ENCODE assay signal across 1 cellular context in the genomic region with DNA sequence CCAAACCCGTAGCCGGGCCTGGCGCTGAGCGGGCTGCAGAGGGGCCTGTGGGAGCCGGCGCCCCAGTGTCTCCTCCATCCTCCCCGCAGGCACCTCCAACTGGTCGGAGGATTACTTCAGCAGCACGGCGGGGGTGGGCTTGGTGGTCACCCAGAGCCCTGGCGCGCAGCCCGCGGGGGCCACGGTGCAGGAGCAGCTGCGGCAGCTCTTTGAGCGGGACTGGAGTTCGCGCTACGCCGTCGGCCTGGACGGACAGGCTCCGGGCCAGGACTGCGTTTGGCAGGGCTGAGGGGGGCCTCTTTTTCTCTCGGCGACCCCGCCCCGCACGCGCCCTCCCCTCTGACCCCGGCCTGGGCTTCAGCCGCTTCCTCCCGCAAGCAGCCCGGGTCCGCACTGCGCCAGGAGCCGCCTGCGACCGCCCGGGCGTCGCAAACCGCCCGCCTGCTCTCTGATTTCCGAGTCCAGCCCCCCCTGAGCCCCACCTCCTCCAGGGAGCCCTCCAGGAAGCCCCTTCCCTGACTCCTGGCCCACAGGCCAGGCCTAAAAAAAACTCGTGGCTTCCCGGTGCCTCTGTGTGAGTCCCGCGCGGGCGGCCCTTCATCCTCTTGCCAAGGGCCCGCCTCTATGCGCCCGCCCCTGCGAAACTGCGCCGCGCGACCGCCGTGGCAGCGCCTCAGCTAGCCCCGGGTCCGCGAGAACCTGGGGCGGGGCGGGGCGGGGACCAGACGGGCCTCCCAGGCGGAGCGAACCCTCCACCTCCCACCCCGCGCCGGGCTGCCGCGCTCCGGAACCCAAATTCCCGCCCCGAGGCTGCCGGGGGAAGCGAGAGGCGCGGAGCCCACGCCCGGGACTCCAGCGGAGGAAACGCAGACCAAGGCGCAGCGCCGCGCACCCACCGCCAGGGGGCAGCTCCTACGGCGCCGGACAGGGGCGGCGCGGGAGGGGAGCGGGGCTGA.
TF ChIP-seq lines count a peak whose summit lies in the region.

No MANE protein-coding gene starts in this region.

TF ChIP-seq in K562, 482 proteins besides CTCF, POLR2A, EP300 and RAD21 (continued from another document and continues in another):
- TF ChIP-seq, protein P1, sequence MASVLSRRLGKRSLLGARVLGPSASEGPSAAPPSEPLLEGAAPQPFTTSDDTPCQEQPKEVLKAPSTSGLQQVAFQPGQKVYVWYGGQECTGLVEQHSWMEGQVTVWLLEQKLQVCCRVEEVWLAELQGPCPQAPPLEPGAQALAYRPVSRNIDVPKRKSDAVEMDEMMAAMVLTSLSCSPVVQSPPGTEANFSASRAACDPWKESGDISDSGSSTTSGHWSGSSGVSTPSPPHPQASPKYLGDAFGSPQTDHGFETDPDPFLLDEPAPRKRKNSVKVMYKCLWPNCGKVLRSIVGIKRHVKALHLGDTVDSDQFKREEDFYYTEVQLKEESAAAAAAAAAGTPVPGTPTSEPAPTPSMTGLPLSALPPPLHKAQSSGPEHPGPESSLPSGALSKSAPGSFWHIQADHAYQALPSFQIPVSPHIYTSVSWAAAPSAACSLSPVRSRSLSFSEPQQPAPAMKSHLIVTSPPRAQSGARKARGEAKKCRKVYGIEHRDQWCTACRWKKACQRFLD (CRISPR knock-in tag; IDR thresholded peaks at IDR 0.05): no peak
- TF ChIP-seq TRIM24 (IDR thresholded peaks at IDR 0.05) (peak in 1 of 2 experiments; percentile 76; a peak in 2 of 4 replicates), POLR2G (IDR thresholded peaks at IDR 0.05; ENCODE audit: low read depth, low read length) (peak; percentile 73), SLC30A9 (CRISPR knock-in tag; IDR thresholded peaks at IDR 0.05) (no peak), EP400 (IDR thresholded peaks at IDR 0.05) (no peak), SRF (CRISPR knock-in tag; IDR thresholded peaks at IDR 0.05) (peak in 1 of 2 experiments; percentile 18; a peak in 1 of 4 replicates), NCOA1 (IDR thresholded peaks at IDR 0.05; ENCODE audit: low read depth) (peak; percentile 61; the same call in 1 of the 2 replicates), ZNF174 (CRISPR knock-in tag; IDR thresholded peaks at IDR 0.05) (no peak), MYC (IDR thresholded peaks at IDR 0.05; ENCODE audit: low read depth, low read length) (peak; percentile 38; the same call in 1 of the 2 replicates), MYC (CRISPR knock-in tag; IDR thresholded peaks at IDR 0.05; ENCODE audit: borderline replicate concordance, low read depth) (no peak), TBP (optimal IDR thresholded peaks at IDR 0.05; ENCODE audit: low read depth, low read length) (peak; percentile 29), CAMTA2 (CRISPR knock-in tag; conservative IDR thresholded peaks at IDR 0.05) (no peak), RB1 (IDR thresholded peaks at IDR 0.05; ENCODE audit: low read depth) (peak; percentile 72; the same call in 1 of the 2 replicates), FOXK2 (conservative IDR thresholded peaks at IDR 0.05 in 1 of 2, IDR thresholded peaks at IDR 0.05 in 1 of 2; ENCODE audit: low read depth in 2 of 2) (no peak), CXXC5 (CRISPR knock-in tag; IDR thresholded peaks at IDR 0.05) (peak; percentile 63), ZNF347 (CRISPR knock-in tag; IDR thresholded peaks at IDR 0.05; ENCODE audit: low read depth) (no peak), FOXA3 (CRISPR knock-in tag; conservative IDR thresholded peaks at IDR 0.05 in 1 of 2, IDR thresholded peaks at IDR 0.05 in 1 of 2) (no peak), NFIC (IDR thresholded peaks at IDR 0.05) (peak; percentile 15; the same call in 1 of the 2 replicates), POLR3G (IDR thresholded peaks at IDR 0.05; ENCODE audit: extremely low read depth, insufficient read length, insufficient replicate concordance) (no peak), NRF1 (conservative IDR thresholded peaks at IDR 0.05 in 1 of 2, IDR thresholded peaks at IDR 0.05 in 1 of 2) (peak; percentile 11 to 23; a peak in 1 of 4 replicates), ZNF717 (CRISPR knock-in tag; IDR thresholded peaks at IDR 0.05) (no peak), CREM (IDR thresholded peaks at IDR 0.05; ENCODE audit: low read depth) (peak; percentile 52; the same call in 1 of the 2 replicates), ZNF76 (CRISPR knock-in tag; IDR thresholded peaks at IDR 0.05; ENCODE audit: borderline replicate concordance) (no peak), HNRNPL (IDR thresholded peaks at IDR 0.05; ENCODE audit: low read depth, low read length) (no peak), ZFP36 (IDR thresholded peaks at IDR 0.05; ENCODE audit: low read depth, low read length, partially characterized antibody) (peak; percentile 94), CTBP1 (IDR thresholded peaks at IDR 0.05; ENCODE audit: borderline replicate concordance) (peak; percentile 48), PCBP2 (IDR thresholded peaks at IDR 0.05; ENCODE audit: low read depth, low read length, poor library complexity, severe bottlenecking) (no peak), ZNF668 (CRISPR knock-in tag; IDR thresholded peaks at IDR 0.05) (no peak), ZBTB7A (IDR thresholded peaks at IDR 0.05; ENCODE audit: borderline replicate concordance, control insufficient read depth, low read depth, low read length) (peak; percentile 64; the same call in 1 of the 2 replicates), ZEB2 (IDR thresholded peaks at IDR 0.05) (peak; percentile 75; the same call in 1 of the 2 replicates), ZFX (CRISPR knock-in tag; IDR thresholded peaks at IDR 0.05) (no peak), RCOR1 (IDR thresholded peaks at IDR 0.05; ENCODE audit: borderline replicate concordance in 1 of 2, low read depth in 2 of 2, low read length in 2 of 2) (peak in 1 of 2 experiments; percentile 52; a peak in 1 of 4 replicates)
- TF ChIP-seq, protein P2, sequence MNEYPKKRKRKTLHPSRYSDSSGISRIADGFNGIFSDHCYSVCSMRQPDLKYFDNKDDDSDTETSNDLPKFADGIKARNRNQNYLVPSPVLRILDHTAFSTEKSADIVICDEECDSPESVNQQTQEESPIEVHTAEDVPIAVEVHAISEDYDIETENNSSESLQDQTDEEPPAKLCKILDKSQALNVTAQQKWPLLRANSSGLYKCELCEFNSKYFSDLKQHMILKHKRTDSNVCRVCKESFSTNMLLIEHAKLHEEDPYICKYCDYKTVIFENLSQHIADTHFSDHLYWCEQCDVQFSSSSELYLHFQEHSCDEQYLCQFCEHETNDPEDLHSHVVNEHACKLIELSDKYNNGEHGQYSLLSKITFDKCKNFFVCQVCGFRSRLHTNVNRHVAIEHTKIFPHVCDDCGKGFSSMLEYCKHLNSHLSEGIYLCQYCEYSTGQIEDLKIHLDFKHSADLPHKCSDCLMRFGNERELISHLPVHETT (CRISPR knock-in tag; conservative IDR thresholded peaks at IDR 0.05 in 1 of 2, IDR thresholded peaks at IDR 0.05 in 1 of 2): 0 out of 4 replicates have a peak, but pooled peaks of 1 of the 2 experiments have one; percentile 42
- TF ChIP-seq, protein P3, sequence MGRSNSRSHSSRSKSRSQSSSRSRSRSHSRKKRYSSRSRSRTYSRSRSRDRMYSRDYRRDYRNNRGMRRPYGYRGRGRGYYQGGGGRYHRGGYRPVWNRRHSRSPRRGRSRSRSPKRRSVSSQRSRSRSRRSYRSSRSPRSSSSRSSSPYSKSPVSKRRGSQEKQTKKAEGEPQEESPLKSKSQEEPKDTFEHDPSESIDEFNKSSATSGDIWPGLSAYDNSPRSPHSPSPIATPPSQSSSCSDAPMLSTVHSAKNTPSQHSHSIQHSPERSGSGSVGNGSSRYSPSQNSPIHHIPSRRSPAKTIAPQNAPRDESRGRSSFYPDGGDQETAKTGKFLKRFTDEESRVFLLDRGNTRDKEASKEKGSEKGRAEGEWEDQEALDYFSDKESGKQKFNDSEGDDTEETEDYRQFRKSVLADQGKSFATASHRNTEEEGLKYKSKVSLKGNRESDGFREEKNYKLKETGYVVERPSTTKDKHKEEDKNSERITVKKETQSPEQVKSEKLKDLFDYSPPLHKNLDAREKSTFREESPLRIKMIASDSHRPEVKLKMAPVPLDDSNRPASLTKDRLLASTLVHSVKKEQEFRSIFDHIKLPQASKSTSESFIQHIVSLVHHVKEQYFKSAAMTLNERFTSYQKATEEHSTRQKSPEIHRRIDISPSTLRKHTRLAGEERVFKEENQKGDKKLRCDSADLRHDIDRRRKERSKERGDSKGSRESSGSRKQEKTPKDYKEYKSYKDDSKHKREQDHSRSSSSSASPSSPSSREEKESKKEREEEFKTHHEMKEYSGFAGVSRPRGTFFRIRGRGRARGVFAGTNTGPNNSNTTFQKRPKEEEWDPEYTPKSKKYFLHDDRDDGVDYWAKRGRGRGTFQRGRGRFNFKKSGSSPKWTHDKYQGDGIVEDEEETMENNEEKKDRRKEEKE (IDR thresholded peaks at IDR 0.05; ENCODE audit: borderline replicate concordance in 1 of 2, control insufficient read depth in 1 of 2, low read depth in 2 of 2, low read length in 1 of 2): 0 out of 4 replicates have a peak, but pooled peaks of 1 of the 2 experiments have one; percentile 48
- TF ChIP-seq, protein P4, sequence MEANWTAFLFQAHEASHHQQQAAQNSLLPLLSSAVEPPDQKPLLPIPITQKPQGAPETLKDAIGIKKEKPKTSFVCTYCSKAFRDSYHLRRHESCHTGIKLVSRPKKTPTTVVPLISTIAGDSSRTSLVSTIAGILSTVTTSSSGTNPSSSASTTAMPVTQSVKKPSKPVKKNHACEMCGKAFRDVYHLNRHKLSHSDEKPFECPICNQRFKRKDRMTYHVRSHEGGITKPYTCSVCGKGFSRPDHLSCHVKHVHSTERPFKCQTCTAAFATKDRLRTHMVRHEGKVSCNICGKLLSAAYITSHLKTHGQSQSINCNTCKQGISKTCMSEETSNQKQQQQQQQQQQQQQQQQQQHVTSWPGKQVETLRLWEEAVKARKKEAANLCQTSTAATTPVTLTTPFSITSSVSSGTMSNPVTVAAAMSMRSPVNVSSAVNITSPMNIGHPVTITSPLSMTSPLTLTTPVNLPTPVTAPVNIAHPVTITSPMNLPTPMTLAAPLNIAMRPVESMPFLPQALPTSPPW (CRISPR knock-in tag; IDR thresholded peaks at IDR 0.05): peak; percentile 66
- TF ChIP-seq, protein P5, sequence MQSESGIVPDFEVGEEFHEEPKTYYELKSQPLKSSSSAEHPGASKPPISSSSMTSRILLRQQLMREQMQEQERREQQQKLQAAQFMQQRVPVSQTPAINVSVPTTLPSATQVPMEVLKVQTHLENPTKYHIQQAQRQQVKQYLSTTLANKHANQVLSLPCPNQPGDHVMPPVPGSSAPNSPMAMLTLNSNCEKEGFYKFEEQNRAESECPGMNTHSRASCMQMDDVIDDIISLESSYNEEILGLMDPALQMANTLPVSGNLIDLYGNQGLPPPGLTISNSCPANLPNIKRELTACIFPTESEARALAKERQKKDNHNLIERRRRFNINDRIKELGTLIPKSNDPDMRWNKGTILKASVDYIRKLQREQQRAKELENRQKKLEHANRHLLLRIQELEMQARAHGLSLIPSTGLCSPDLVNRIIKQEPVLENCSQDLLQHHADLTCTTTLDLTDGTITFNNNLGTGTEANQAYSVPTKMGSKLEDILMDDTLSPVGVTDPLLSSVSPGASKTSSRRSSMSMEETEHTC (IDR thresholded peaks at IDR 0.05): no peak
- TF ChIP-seq, protein P6, sequence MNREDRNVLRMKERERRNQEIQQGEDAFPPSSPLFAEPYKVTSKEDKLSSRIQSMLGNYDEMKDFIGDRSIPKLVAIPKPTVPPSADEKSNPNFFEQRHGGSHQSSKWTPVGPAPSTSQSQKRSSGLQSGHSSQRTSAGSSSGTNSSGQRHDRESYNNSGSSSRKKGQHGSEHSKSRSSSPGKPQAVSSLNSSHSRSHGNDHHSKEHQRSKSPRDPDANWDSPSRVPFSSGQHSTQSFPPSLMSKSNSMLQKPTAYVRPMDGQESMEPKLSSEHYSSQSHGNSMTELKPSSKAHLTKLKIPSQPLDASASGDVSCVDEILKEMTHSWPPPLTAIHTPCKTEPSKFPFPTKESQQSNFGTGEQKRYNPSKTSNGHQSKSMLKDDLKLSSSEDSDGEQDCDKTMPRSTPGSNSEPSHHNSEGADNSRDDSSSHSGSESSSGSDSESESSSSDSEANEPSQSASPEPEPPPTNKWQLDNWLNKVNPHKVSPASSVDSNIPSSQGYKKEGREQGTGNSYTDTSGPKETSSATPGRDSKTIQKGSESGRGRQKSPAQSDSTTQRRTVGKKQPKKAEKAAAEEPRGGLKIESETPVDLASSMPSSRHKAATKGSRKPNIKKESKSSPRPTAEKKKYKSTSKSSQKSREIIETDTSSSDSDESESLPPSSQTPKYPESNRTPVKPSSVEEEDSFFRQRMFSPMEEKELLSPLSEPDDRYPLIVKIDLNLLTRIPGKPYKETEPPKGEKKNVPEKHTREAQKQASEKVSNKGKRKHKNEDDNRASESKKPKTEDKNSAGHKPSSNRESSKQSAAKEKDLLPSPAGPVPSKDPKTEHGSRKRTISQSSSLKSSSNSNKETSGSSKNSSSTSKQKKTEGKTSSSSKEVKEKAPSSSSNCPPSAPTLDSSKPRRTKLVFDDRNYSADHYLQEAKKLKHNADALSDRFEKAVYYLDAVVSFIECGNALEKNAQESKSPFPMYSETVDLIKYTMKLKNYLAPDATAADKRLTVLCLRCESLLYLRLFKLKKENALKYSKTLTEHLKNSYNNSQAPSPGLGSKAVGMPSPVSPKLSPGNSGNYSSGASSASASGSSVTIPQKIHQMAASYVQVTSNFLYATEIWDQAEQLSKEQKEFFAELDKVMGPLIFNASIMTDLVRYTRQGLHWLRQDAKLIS (CRISPR knock-in tag; IDR thresholded peaks at IDR 0.05): no peak
- TF ChIP-seq, protein P7, sequence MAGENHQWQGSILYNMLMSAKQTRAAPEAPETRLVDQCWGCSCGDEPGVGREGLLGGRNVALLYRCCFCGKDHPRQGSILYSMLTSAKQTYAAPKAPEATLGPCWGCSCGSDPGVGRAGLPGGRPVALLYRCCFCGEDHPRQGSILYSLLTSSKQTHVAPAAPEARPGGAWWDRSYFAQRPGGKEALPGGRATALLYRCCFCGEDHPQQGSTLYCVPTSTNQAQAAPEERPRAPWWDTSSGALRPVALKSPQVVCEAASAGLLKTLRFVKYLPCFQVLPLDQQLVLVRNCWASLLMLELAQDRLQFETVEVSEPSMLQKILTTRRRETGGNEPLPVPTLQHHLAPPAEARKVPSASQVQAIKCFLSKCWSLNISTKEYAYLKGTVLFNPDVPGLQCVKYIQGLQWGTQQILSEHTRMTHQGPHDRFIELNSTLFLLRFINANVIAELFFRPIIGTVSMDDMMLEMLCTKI (IDR thresholded peaks at IDR 0.05; ENCODE audit: partially characterized antibody): no peak
